In the genomic region with DNA sequence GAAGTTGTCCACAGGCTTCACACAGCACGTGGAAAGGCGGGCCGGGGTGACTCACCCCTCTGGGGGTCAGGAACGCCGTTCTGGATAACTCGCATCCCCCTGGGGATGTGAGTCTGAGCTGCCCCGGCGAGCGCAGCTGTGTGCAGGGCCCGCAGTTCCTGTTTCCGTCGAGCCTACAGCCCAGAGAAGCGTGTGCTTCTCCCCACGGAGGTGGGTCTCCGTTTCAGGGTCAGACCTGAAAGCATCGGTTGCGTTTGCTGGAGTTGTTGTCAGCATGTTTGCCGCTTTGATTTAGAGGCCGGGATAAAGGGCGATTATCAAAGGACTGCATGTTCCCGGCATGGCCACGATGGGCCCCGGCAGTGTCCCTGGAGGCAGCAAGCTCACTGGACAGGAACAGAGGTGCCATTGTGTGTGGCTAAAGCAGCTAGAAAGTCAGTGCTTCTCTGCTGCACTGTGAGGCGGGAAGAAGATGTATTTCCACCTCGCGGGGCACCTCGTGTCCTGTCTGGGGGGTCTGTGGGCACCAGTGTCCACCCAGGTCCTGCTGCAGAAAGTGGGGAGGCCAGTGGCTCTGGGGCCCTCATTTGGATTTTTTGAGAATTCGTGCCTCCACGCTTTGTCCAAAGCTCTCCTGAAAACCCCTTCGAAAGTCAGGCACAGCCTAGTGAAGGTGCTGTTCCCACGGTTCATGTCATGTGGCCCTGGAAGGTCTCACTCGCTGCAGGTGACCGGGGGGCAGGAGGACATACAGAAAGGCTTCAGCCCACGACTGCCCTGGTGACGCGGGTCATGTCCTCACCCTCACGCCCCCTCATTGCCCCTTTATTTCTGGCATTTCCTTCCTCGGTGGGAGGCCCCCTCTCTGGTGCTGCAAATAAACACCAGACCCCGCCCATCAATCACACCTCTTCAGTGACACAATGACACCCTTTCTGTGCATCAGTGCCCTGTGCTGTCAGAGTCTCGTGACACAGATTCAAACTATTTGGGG, we compare ENCODE assay signal across 1 cellular context.
A peak's percentile ranks its signal among the peaks of the same experiment; 100 is the strongest.
TF ChIP-seq lines count a peak whose summit lies in the region.

No MANE protein-coding gene starts in this region.

TF ChIP-seq in GM12878, 131 proteins besides CTCF, POLR2A, EP300 and RAD21 (continued from another document):
- peak; percentile 39 to 72; a peak in 3 of 4 replicates for TF ChIP-seq IKZF2 (IDR thresholded peaks at IDR 0.05)
- TF ChIP-seq, protein P1, sequence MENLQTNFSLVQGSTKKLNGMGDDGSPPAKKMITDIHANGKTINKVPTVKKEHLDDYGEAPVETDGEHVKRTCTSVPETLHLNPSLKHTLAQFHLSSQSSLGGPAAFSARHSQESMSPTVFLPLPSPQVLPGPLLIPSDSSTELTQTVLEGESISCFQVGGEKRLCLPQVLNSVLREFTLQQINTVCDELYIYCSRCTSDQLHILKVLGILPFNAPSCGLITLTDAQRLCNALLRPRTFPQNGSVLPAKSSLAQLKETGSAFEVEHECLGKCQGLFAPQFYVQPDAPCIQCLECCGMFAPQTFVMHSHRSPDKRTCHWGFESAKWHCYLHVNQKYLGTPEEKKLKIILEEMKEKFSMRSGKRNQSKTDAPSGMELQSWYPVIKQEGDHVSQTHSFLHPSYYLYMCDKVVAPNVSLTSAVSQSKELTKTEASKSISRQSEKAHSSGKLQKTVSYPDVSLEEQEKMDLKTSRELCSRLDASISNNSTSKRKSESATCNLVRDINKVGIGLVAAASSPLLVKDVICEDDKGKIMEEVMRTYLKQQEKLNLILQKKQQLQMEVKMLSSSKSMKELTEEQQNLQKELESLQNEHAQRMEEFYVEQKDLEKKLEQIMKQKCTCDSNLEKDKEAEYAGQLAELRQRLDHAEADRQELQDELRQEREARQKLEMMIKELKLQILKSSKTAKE (IDR thresholded peaks at IDR 0.05; ENCODE audit: low read depth, poor library complexity, severe bottlenecking), result peak; percentile 35
- TF ChIP-seq RELA (IDR thresholded peaks at IDR 0.05; ENCODE audit: borderline replicate concordance, partially characterized antibody), result peak; percentile 29
- TF ChIP-seq MTA3 (IDR thresholded peaks at IDR 0.05; ENCODE audit: borderline replicate concordance, low read length), result peak; percentile 67; the same call in 1 of the 2 replicates
- peak; percentile 83; the same call in 1 of the 2 replicates for TF ChIP-seq MEF2A (IDR thresholded peaks at IDR 0.05; ENCODE audit: insufficient read depth, low read depth, low read length)
- peak; percentile 85 for TF ChIP-seq CREM (IDR thresholded peaks at IDR 0.05; ENCODE audit: low read depth)
- peak; percentile 34; the same call in 1 of the 2 replicates for TF ChIP-seq ZNF217 (IDR thresholded peaks at IDR 0.05)
- TF ChIP-seq POLR2AphosphoS5 (IDR thresholded peaks at IDR 0.05; ENCODE audit: low read length), result peak; percentile 79
- TF ChIP-seq GABPA (IDR thresholded peaks at IDR 0.05; ENCODE audit: low read depth), result peak; percentile 82
- no peak for TF ChIP-seq YBX1 (IDR thresholded peaks at IDR 0.05)
- peak; percentile 71 for TF ChIP-seq NFIC (IDR thresholded peaks at IDR 0.05; ENCODE audit: low read depth, low read length)
- peak; percentile 64 for TF ChIP-seq MTA2 (IDR thresholded peaks at IDR 0.05; ENCODE audit: low read depth)
- TF ChIP-seq, protein P2, sequence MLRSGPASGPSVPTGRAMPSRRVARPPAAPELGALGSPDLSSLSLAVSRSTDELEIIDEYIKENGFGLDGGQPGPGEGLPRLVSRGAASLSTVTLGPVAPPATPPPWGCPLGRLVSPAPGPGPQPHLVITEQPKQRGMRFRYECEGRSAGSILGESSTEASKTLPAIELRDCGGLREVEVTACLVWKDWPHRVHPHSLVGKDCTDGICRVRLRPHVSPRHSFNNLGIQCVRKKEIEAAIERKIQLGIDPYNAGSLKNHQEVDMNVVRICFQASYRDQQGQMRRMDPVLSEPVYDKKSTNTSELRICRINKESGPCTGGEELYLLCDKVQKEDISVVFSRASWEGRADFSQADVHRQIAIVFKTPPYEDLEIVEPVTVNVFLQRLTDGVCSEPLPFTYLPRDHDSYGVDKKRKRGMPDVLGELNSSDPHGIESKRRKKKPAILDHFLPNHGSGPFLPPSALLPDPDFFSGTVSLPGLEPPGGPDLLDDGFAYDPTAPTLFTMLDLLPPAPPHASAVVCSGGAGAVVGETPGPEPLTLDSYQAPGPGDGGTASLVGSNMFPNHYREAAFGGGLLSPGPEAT (IDR thresholded peaks at IDR 0.05; ENCODE audit: low read depth), result peak; percentile 21; the same call in 1 of the 2 replicates
- TF ChIP-seq CBX5 (IDR thresholded peaks at IDR 0.05; ENCODE audit: low read depth), result no peak; the same call in 1 of the 2 replicates
- peak; percentile 83 for TF ChIP-seq FOXK2 (IDR thresholded peaks at IDR 0.05)
- TF ChIP-seq ZZZ3 (IDR thresholded peaks at IDR 0.05; ENCODE audit: control insufficient read depth, insufficient read length, low read depth), result no peak
- TF ChIP-seq MYB (IDR thresholded peaks at IDR 0.05; ENCODE audit: borderline replicate concordance, low read depth, low read length), result no peak
- TF ChIP-seq SIN3A (IDR thresholded peaks at IDR 0.05; ENCODE audit: low read depth, low read length), result no peak; the same call in 1 of the 2 replicates
- TF ChIP-seq CUX1 (IDR thresholded peaks at IDR 0.05; ENCODE audit: insufficient replicate concordance, low read depth, low read length), result peak; percentile 62
- TF ChIP-seq MEF2B (IDR thresholded peaks at IDR 0.05; ENCODE audit: partially characterized antibody, poor library complexity, severe bottlenecking), result peak; percentile 92
- TF ChIP-seq POU2F2 (IDR thresholded peaks at IDR 0.05; ENCODE audit: borderline replicate concordance, low read depth, low read length), result peak; percentile 82
- TF ChIP-seq JUNB (IDR thresholded peaks at IDR 0.05), result peak; percentile 51
- 0 out of 2 replicates have a peak, but pooled peaks have one; percentile 47 for TF ChIP-seq IRF4 (IDR thresholded peaks at IDR 0.05; ENCODE audit: low read depth, low read length)
- TF ChIP-seq NKRF (conservative IDR thresholded peaks at IDR 0.05), result peak; percentile 38
- TF ChIP-seq, protein P3, sequence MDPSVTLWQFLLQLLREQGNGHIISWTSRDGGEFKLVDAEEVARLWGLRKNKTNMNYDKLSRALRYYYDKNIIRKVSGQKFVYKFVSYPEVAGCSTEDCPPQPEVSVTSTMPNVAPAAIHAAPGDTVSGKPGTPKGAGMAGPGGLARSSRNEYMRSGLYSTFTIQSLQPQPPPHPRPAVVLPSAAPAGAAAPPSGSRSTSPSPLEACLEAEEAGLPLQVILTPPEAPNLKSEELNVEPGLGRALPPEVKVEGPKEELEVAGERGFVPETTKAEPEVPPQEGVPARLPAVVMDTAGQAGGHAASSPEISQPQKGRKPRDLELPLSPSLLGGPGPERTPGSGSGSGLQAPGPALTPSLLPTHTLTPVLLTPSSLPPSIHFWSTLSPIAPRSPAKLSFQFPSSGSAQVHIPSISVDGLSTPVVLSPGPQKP (IDR thresholded peaks at IDR 0.05; ENCODE audit: low read depth, low read length), result no peak
- peak; percentile 71; the same call in 1 of the 2 replicates for TF ChIP-seq MAX (IDR thresholded peaks at IDR 0.05; ENCODE audit: low read depth, low read length)
- 0 out of 2 replicates have a peak, but pooled peaks have one; percentile 47 for TF ChIP-seq BACH1 (IDR thresholded peaks at IDR 0.05; ENCODE audit: borderline replicate concordance)
- no peak; the same call in 1 of the 2 replicates for TF ChIP-seq RB1 (IDR thresholded peaks at IDR 0.05; ENCODE audit: borderline replicate concordance)
- peak; percentile 30; the same call in 1 of the 2 replicates for TF ChIP-seq JUND (IDR thresholded peaks at IDR 0.05; ENCODE audit: low read depth, low read length)
- TF ChIP-seq TCF3 (IDR thresholded peaks at IDR 0.05; ENCODE audit: borderline replicate concordance, insufficient read depth, low read depth, low read length), result peak; percentile 95
